Comparison of ENCODE assay signal across 8 cellular contexts in the genomic region with DNA sequence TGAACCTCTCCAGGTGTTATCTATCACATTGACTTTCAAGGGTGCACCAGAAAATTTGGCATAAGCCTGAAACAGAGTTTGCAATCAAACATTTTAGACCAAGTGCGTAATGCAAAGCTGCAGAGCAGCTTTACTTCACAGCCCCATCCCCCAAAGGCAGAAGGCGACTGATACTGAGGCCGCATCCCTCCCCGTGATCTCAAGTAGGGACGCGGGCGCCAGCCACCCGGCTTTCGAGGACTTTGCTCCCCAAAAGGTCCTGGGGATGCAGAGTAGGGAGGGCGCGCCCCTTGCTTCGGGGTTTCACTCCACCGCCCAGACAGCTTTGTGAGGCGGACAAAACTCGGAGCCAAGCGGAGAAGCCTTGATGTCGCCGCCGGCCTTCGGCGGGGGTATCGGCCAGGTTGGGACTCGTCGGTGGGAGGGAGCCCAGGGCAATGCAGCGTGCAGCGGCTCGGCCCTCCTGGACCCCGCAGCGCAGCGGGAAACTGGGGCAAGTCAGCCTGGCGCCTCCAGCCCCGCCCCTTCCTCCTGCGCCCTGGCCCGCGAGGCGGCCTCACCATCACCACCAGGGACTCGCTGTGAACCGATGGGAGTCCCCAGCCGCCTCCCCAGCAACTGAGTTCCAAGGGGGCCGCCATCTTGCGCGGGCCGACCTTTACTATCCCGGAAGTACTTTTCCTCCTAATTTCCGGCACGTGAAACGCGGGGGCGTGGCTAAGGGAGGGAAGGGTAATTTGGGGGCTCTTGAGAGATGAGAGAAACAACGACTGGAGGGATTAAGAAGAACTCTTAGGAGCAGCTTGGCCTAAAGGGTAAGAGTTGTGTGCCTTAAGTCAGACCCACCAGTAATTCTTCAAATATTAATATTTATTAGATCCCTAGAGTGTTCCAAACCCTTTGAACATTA. TPM values are rescaled to one million over a fixed set of nuclear protein-coding genes. Genes with fewer than 3 reads are reported as not detected.
DNase-seq lines count a peak whose midpoint lies in the region; ATAC-seq, FAIRE-seq and TF ChIP-seq lines count a peak whose summit lies in the region.

MTX3 (minus strand) TSS at position 665 of the 910 bp plus-strand sequence; CDS start at position 641, 24 bp downstream.

- H3K27ac ChIP-seq in hepatocyte, result peak within 1 kb of the TSS; percentile 81
- H3K27ac ChIP-seq in rectal smooth muscle tissue (ENCODE audit: low read depth, low read length), result peak within 1 kb of the TSS; percentile 76
- peak within 1 kb of the TSS; percentile 73 for H3K27ac ChIP-seq in vagina

- peak within 1 kb of the TSS; percentile 78 for H3K9ac ChIP-seq in rectal smooth muscle tissue (ENCODE audit: low read length)

- peak; percentile 92 for FAIRE-seq in GM12892 (lab: Jason Lieb, UNC)

- intact Hi-C loops in vagina (cut with DNase I), result no loop called here

- no peaks in the 10 kb centered on the region for H3K9me2 ChIP-seq in hepatocyte (replicated peaks; ENCODE audit: insufficient read depth)

- DNase-seq in GM12892 (ENCODE audit: insufficient read length), result peak; percentile 48
- peak; percentile 73 to 82 for DNase-seq in NCI-H1930 (lab: John Stamatoyannopoulos, UW)
- DNase-seq in T-helper 22 cell (ENCODE audit: low read depth), result peak; percentile 73
- peak; percentile 45 for DNase-seq in astrocyte of the cerebellum (ENCODE audit: low read depth)
- DNase-seq in hepatocyte (ENCODE audit: low spot score), result peak; percentile 91
- DNase-seq in vagina (ENCODE audit: extremely low spot score in 2 of 2), result no peak

- H4K20me1 ChIP-seq in hepatocyte (ENCODE audit: insufficient read depth, poor library complexity, severe bottlenecking), result no peaks in the 10 kb centered on the region

- H3K4me3 ChIP-seq in astrocyte of the cerebellum (ENCODE audit: low read depth, low read length) (peak within 1 kb of the TSS; percentile 81), hepatocyte (peak within 1 kb of the TSS; percentile 89), rectal smooth muscle tissue (ENCODE audit: low read length) (peak within 1 kb of the TSS; percentile 96), vagina (peak within 1 kb of the TSS; percentile 68 to 78)

- H3K4me2 ChIP-seq in hepatocyte, result peak within 1 kb of the TSS; percentile 78

- peak; percentile 49; the same call in 1 of the 2 replicates for TF ChIP-seq POLR2A in GM12892 (IDR thresholded peaks at IDR 0.05; ENCODE audit: low read depth, low read length)
- TF ChIP-seq POLR2A in vagina (IDR thresholded peaks at IDR 0.05), result no peak

- H3K4me1 ChIP-seq in hepatocyte (ENCODE audit: insufficient read depth) (peaks cover 7% of the 10 kb centered on the region), rectal smooth muscle tissue (ENCODE audit: control insufficient read depth, insufficient read depth, low read length) (peaks cover 5% of the 10 kb centered on the region), vagina (peaks cover 18% of the 10 kb centered on the region)

- no peaks in the 10 kb centered on the region for H3K27me3 ChIP-seq in hepatocyte
- H3K27me3 ChIP-seq in rectal smooth muscle tissue (ENCODE audit: control insufficient read depth, insufficient read depth, low read length), result no peaks in the 10 kb centered on the region
- no peaks in the 10 kb centered on the region for H3K27me3 ChIP-seq in vagina

- peak; percentile 87 for ATAC-seq in HG02852 (IDR thresholded peaks at IDR 0.05; ENCODE audit: unreplicated experiment)

- H3K36me3 ChIP-seq in hepatocyte (replicated peaks; ENCODE audit: insufficient read depth, low read depth), result no peaks in the 10 kb centered on the region
- peaks cover 6% of the 10 kb centered on the region for H3K36me3 ChIP-seq in rectal smooth muscle tissue (ENCODE audit: control insufficient read depth, insufficient read depth, low read length)
- H3K36me3 ChIP-seq in vagina, result peaks cover 0 to 15% of the 10 kb centered on the region in 2 donors

- H3K9me3 ChIP-seq in hepatocyte (ENCODE audit: low read depth) (no peaks in the 10 kb centered on the region), vagina (no peaks in the 10 kb centered on the region)

- H2AFZ ChIP-seq in hepatocyte, result peak within 1 kb of the TSS; percentile 78

- in situ Hi-C loops in astrocyte of the cerebellum (cut with HindIII; ENCODE audit: low sequenced_read_pairs), result no loop called here

- 1% methylated on average over 45 of the region's 50 CpGs for WGBS in hepatocyte (ENCODE audit: low lambda C conversion rate, missing lambda C conversion rate)

- H3K79me2 ChIP-seq in hepatocyte, result peaks cover 4% of the 10 kb centered on the region

- TF ChIP-seq CTCF in astrocyte of the cerebellum (IDR thresholded peaks at IDR 0.05; ENCODE audit: low read depth, low read length, missing control alignments) (no peak), hepatocyte (IDR thresholded peaks at IDR 0.05; ENCODE audit: poor library complexity) (no peak), vagina (IDR thresholded peaks at IDR 0.05) (no peak)

RNA-seq across cellular contexts. Expression of gene MTX3, which starts in this region (rescaled TPM):
- 8.1 TPM for polyA plus RNA-seq in GM12892 (2012; ENCODE audit: missing spikeins)
- total RNA-seq in hepatocyte, result 16.1 and 18.7 TPM in 2 replicates
- 4.0 and 4.8 TPM in 2 replicates for polyA plus RNA-seq in hepatocyte
- 8.1 TPM for total RNA-seq in vagina

Comparison
In these comparisons a context has a peak if more than half of its experiments do, and no peak if none do; other contexts are left out.
1. DNase-seq: peak in GM12892 (single experiment), NCI-H1930 (2 of 2), T-helper 22 cell (single experiment), astrocyte of the cerebellum (single experiment) and hepatocyte (single experiment); none in vagina (0 of 2).
2. Peak in every context shown above with its lines, with median percentiles within 50 percentile points of each other: H3K4me3 ChIP-seq and H3K27ac ChIP-seq.